In the genomic region with DNA sequence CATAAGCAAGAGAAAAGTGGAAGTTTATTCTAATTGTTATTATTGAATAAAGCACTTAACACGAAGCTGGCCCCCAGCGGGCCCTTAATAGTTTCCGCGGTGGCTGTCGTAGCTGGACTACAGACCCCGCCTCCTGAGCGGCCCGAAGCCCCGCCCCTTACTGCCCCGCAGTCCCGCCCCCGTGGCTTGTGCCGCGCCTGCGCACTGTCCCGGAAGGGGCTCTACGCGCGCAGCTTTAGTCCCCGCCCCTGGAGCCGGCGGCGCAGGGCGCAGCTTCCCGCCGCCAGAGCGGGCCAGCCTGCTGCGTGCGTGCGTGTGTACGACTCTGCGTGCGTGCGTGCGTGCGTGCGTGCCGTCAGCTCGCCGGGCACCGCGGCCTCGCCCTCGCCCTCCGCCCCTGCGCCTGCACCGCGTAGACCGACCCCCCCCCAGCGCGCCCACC, we compare ENCODE assay signal across 8 cellular contexts. TPM values are rescaled to one million over a fixed set of nuclear protein-coding genes. Genes with fewer than 3 reads are reported as not detected.
DNase-seq lines count a peak whose midpoint lies in the region; ATAC-seq and TF ChIP-seq lines count a peak whose summit lies in the region.

A gene with protein sequence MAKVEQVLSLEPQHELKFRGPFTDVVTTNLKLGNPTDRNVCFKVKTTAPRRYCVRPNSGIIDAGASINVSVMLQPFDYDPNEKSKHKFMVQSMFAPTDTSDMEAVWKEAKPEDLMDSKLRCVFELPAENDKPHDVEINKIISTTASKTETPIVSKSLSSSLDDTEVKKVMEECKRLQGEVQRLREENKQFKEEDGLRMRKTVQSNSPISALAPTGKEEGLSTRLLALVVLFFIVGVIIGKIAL (plus strand): TSS at position 348 of the 442 bp plus-strand sequence. CDS start 231 bp downstream, outside the sequence.

- CTCF ChIA-PET in AG04450 (lab: Charles Lee): interaction anchor here (0.5 to 1.1 kb wide), 8 partner anchors 8 to 262 kb away, joined by 3 to 4 read pairs (median 4); partner anchors contain the start of gene STX16
- CTCF ChIA-PET in mammary epithelial cell (lab: Charles Lee; ENCODE audit: low non-redundant PET): no interaction called here

- H3K27ac ChIP-seq in AG04450 (ENCODE audit: low read depth, low read length) (peak within 1 kb of the TSS; percentile 86), mammary epithelial cell (ENCODE audit: insufficient read depth, low read depth, low read length) (peak within 1 kb of the TSS; percentile 93), smooth muscle cell (ENCODE audit: low read depth) (peak within 1 kb of the TSS; percentile 86)

- intact Hi-C loops in mammary epithelial cell (cut with micrococcal nuclease): loop anchor here (2.0 kb wide), 1 partner anchor 76 kb away; no protein-coding TSS in a partner anchor

- POLR2A ChIA-PET in AG04450 (lab: Yijun Ruan, JAX): interaction anchor here (0.6 to 1.1 kb wide), 7 partner anchors 10 to 262 kb away, joined by 3 to 12 read pairs (median 3); partner anchors contain the start of genes APCDD1L and STX16

- in situ Hi-C loops in mammary epithelial cell (cut with MboI; ENCODE audit: low sequenced_read_pairs in 2 of 2): no loop called here

- H3K79me2 ChIP-seq in mammary epithelial cell (ENCODE audit: insufficient read depth, low read length): peaks cover 49% of the 10 kb centered on the region
- H3K79me2 ChIP-seq in smooth muscle cell (ENCODE audit: low read depth): peaks cover 47% of the 10 kb centered on the region

- WGBS in mammary epithelial cell (ENCODE audit: low coverage, missing lambda C conversion rate): 3% methylated on average over 12 of the region's 51 CpGs
- WGBS in smooth muscle cell (ENCODE audit: low lambda C conversion rate): under 1% methylated on average over 14 of the region's 51 CpGs

- ATAC-seq in GM18907 (IDR thresholded peaks at IDR 0.05; ENCODE audit: unreplicated experiment) (peak; percentile 94), HG03139 (IDR thresholded peaks at IDR 0.05; ENCODE audit: unreplicated experiment) (peak; percentile 93)

- H3K36me3 ChIP-seq in mammary epithelial cell (ENCODE audit: insufficient read depth, low read length) (peaks cover 7% of the 10 kb centered on the region), smooth muscle cell (ENCODE audit: low read depth) (no peaks in the 10 kb centered on the region)

- peak within 1 kb of the TSS; percentile 84 for H3K4me2 ChIP-seq in mammary epithelial cell (ENCODE audit: insufficient read depth, low read depth, low read length)
- peak within 1 kb of the TSS; percentile 89 for H3K4me2 ChIP-seq in smooth muscle cell

- no peaks in the 10 kb centered on the region for H3F3A ChIP-seq in smooth muscle cell (ENCODE audit: low read depth)

- peak within 1 kb of the TSS; percentile 92 for H2AFZ ChIP-seq in mammary epithelial cell (ENCODE audit: low read depth, low read length)
- H2AFZ ChIP-seq in smooth muscle cell (ENCODE audit: low read depth): peak within 1 kb of the TSS; percentile 76

- H3K9me3 ChIP-seq in AG04450 (ENCODE audit: control insufficient read depth, insufficient read depth, low read length): no peaks in the 10 kb centered on the region; the same call in 1 of the 2 replicates
- no peaks in the 10 kb centered on the region for H3K9me3 ChIP-seq in mammary epithelial cell (replicated peaks; ENCODE audit: insufficient read depth, low read length)
- H3K9me3 ChIP-seq in smooth muscle cell (replicated peaks; ENCODE audit: low read depth): no peaks in the 10 kb centered on the region

- dilution Hi-C loops in mammary epithelial cell (cut with HindIII; ENCODE audit: low sequenced_read_pairs): no loop called here

- BruUV-seq in mammary epithelial cell (replicated peaks; lab: Mats Ljungman, UMichigan): no TSS peak

- peak; percentile 92 for DNase-seq in AG04450 (ENCODE audit: low read depth, low spot score)
- DNase-seq in NCI-H2196 treated with DMSO at 0.1 percent for 48 hours (lab: John Stamatoyannopoulos, UW; ENCODE audit: unreplicated experiment): peak; percentile 92
- DNase-seq in mammary epithelial cell: peak; percentile 92
- peak; percentile 97 for DNase-seq in iPS-NIHi7 (ENCODE audit: extremely low spot score)
- peak; percentile 85 for DNase-seq in smooth muscle cell (lab: John Stamatoyannopoulos, UW; ENCODE audit: unreplicated experiment)

- H3K27me3 ChIP-seq in AG04450 (ENCODE audit: control insufficient read depth, insufficient read depth, low read length): no peaks in the 10 kb centered on the region
- no peaks in the 10 kb centered on the region for H3K27me3 ChIP-seq in mammary epithelial cell (ENCODE audit: insufficient read depth, low read length)
- H3K27me3 ChIP-seq in smooth muscle cell (ENCODE audit: low read depth): no peaks in the 10 kb centered on the region

- H3K9ac ChIP-seq in mammary epithelial cell (ENCODE audit: insufficient read depth, low read length): peak within 1 kb of the TSS; percentile 96
- H3K9ac ChIP-seq in smooth muscle cell (ENCODE audit: low read depth): peak within 1 kb of the TSS; percentile 97

- H4K20me1 ChIP-seq in mammary epithelial cell (ENCODE audit: insufficient read depth, low read length) (no peaks in the 10 kb centered on the region), smooth muscle cell (ENCODE audit: low read depth) (peaks cover 30% of the 10 kb centered on the region)

- H3K4me3 ChIP-seq in AG04450 (ENCODE audit: low read depth, low read length) (peak within 1 kb of the TSS; percentile 93), WI38 (ENCODE audit: low read depth, low read length) (peak within 1 kb of the TSS; percentile 86), mammary epithelial cell (replicated peaks in 1 of 3; ENCODE audit: insufficient read depth in 1 of 3, low read depth in 2 of 3, low read length in 3 of 3) (peak within 1 kb of the TSS; percentile 81 to 91 (median 90)), smooth muscle cell (peak within 1 kb of the TSS; percentile 70)

- TF ChIP-seq CTCF in AG04450 (IDR thresholded peaks at IDR 0.05; ENCODE audit: low read depth, low read length) (no peak), WI38 (IDR thresholded peaks at IDR 0.05; ENCODE audit: low read depth, low read length) (no peak), mammary epithelial cell (conservative IDR thresholded peaks at IDR 0.05 in 1 of 2, IDR thresholded peaks at IDR 0.05 in 1 of 2; ENCODE audit: extremely low read depth in 1 of 2, insufficient read depth in 1 of 2, low read depth in 1 of 2, low read length in 2 of 2) (no peak), smooth muscle cell (IDR thresholded peaks at IDR 0.05; ENCODE audit: borderline replicate concordance, insufficient read depth, poor library complexity, severe bottlenecking) (no peak)

- peaks cover 10% of the 10 kb centered on the region for H3K4me1 ChIP-seq in mammary epithelial cell (ENCODE audit: insufficient read depth, low read length)
- peaks cover 4% of the 10 kb centered on the region for H3K4me1 ChIP-seq in smooth muscle cell (ENCODE audit: low read depth)

RNA-seq across cellular contexts. Expression of the gene that starts here (rescaled TPM):
- polyA plus RNA-seq in AG04450 (2011; rRNA removed) (36.3 and 43.8 TPM in 2 replicates), mammary epithelial cell (33.2 TPM), smooth muscle cell (28.2 and 29.9 TPM in 2 replicates)
- polyA minus RNA-seq in AG04450 (2011; rRNA and poly(A)+ RNA removed): 23.3 and 25.5 TPM in 2 replicates
- total RNA-seq in mammary epithelial cell (10 to 100 TPM; 14.7 to 52.8 TPM), smooth muscle cell (11.3 and 14.9 TPM in 2 replicates)
- polyA minus RNA-seq in mammary epithelial cell: 21.3 TPM

Comparison
In these comparisons a context has a peak if more than half of its experiments do, and no peak if none do; other contexts are left out.
1. Peak in every context shown above with its lines: DNase-seq, ATAC-seq, H3K4me3 ChIP-seq and H3K27ac ChIP-seq.